8 cellular contexts compared by ENCODE assay signal in genomic region chr5:17255471-17256016, GRCh38. TPM values are rescaled to one million over a fixed set of nuclear protein-coding genes. Genes with fewer than 3 reads are reported as not detected.
A peak's percentile ranks its signal among the peaks of the same experiment; 100 is the strongest.
DNase-seq lines count a peak whose midpoint lies in the region; ATAC-seq and TF ChIP-seq lines count a peak whose summit lies in the region.

No MANE protein-coding gene starts in this region.

- peaks cover 79% of the 10 kb centered on the region for H3K27me3 Mint-ChIP-seq in Calu3 (ENCODE audit: unreplicated experiment)

- dilution Hi-C loops in mammary epithelial cell (cut with HindIII; ENCODE audit: low sequenced_read_pairs): no loop called here

- no peak overlapping the region for H3K9ac ChIP-seq in mammary epithelial cell (ENCODE audit: insufficient read depth, low read length)

- DNase-seq in AG10803 (ENCODE audit: low read depth) (peak; percentile 27), mammary epithelial cell (peak; percentile 19), cerebellar cortex (ENCODE audit: low spot score) (no peak), Calu3 (no peak), activated gamma-delta T cell treated with Interleukin-2 at 50 U/mL for 16 hours (no peak), left lobe of liver (ENCODE audit: low spot score) (no peak)

- H3K9me3 ChIP-seq in mammary epithelial cell (replicated peaks; ENCODE audit: insufficient read depth, low read length): no peaks in the 10 kb centered on the region

- in situ Hi-C loops in mammary epithelial cell (cut with MboI; ENCODE audit: low sequenced_read_pairs in 2 of 2): no loop called here

- H3K27ac Mint-ChIP-seq in Calu3 (ENCODE audit: unreplicated experiment): no peak overlapping the region

- 28% methylated on average over 6 of the region's 6 CpGs for WGBS in mammary epithelial cell (ENCODE audit: low coverage, missing lambda C conversion rate)

- H3K36me3 Mint-ChIP-seq in Calu3 (ENCODE audit: insufficient read depth, unreplicated experiment): no peaks in the 10 kb centered on the region

- BruUV-seq in mammary epithelial cell (replicated peaks; lab: Mats Ljungman, UMichigan) (no TSS peak), Calu3 (replicated peaks; lab: Mats Ljungman, UMichigan) (no TSS peak)

- H3K36me3 ChIP-seq in mammary epithelial cell (ENCODE audit: insufficient read depth, low read length): peaks cover 2% of the 10 kb centered on the region

- peaks cover 73% of the 10 kb centered on the region for H3K79me2 ChIP-seq in mammary epithelial cell (ENCODE audit: insufficient read depth, low read length)

- H3K4me3 Mint-ChIP-seq in Calu3 (ENCODE audit: low read depth, unreplicated experiment): no peak overlapping the region

- peak overlapping the region; percentile 10 for H3K4me2 ChIP-seq in mammary epithelial cell (ENCODE audit: insufficient read depth, low read depth, low read length)

- peaks cover 40% of the 10 kb centered on the region for H3K4me1 ChIP-seq in mammary epithelial cell (ENCODE audit: insufficient read depth, low read length)

- no peak for TF ChIP-seq CTCF in AG10803 (conservative IDR thresholded peaks at IDR 0.05; ENCODE audit: low read length)
- no peak for TF ChIP-seq CTCF in mammary epithelial cell (conservative IDR thresholded peaks at IDR 0.05 in 1 of 2, IDR thresholded peaks at IDR 0.05 in 1 of 2; ENCODE audit: extremely low read depth in 1 of 2, insufficient read depth in 1 of 2, low read depth in 1 of 2, low read length in 2 of 2)
- no peak for TF ChIP-seq CTCF in Calu3 (IDR thresholded peaks at IDR 0.05; ENCODE audit: unreplicated experiment)

- H3K4me3 ChIP-seq in AG10803 (ENCODE audit: low read length) (no peak overlapping the region), mammary epithelial cell (replicated peaks in 1 of 3; ENCODE audit: insufficient read depth in 1 of 3, low read depth in 2 of 3, low read length in 3 of 3) (no peak overlapping the region)

- ATAC-seq in GM21381 (IDR thresholded peaks at IDR 0.05; ENCODE audit: unreplicated experiment) (peak; percentile 63), HG03439 (IDR thresholded peaks at IDR 0.05; ENCODE audit: unreplicated experiment) (peak; percentile 41), left lobe of liver (no peak)

- H3K9me3 Mint-ChIP-seq in Calu3 (ENCODE audit: low read depth, unreplicated experiment): peaks cover 3% of the 10 kb centered on the region

- H4K20me1 ChIP-seq in mammary epithelial cell (ENCODE audit: insufficient read depth, low read length): no peaks in the 10 kb centered on the region

- H3K4me1 Mint-ChIP-seq in Calu3 (ENCODE audit: low read depth, unreplicated experiment): peaks cover 9% of the 10 kb centered on the region

- no peak overlapping the region for H2AFZ ChIP-seq in mammary epithelial cell (ENCODE audit: low read depth, low read length)

- H3K27ac ChIP-seq in mammary epithelial cell (ENCODE audit: insufficient read depth, low read depth, low read length): no peak overlapping the region

- no peaks in the 10 kb centered on the region for H3K27me3 ChIP-seq in mammary epithelial cell (ENCODE audit: insufficient read depth, low read length)

- intact Hi-C loops in mammary epithelial cell (cut with micrococcal nuclease): no loop called here
- intact Hi-C loops in Calu3 (cut with micrococcal nuclease; ENCODE audit: unreplicated experiment): no loop called here

- CTCF ChIA-PET in mammary epithelial cell (lab: Charles Lee; ENCODE audit: low non-redundant PET): no interaction called here
- CTCF ChIA-PET in Calu3 (lab: Charles Lee): no interaction called here

RNA-seq across cellular contexts. Expression of gene BASP1, which starts 38.1 kb away (rescaled TPM):
- total RNA-seq in mammary epithelial cell (10 to 100 TPM; 27.0 to 76.6 TPM), Calu3 (2022) (not detected in 2 replicates), left lobe of liver (3.4 TPM)
- 60.4 TPM for polyA plus RNA-seq in mammary epithelial cell
- 15.7 TPM for polyA minus RNA-seq in mammary epithelial cell

Comparison
In these comparisons a context has a peak if more than half of its experiments do, and no peak if none do; other contexts are left out.
1. DNase-seq: peak in AG10803 (single experiment) and mammary epithelial cell (single experiment); none in cerebellar cortex (single experiment), Calu3 (single experiment), activated gamma-delta T cell treated with Interleukin-2 at 50 U/mL for 16 hours (single experiment) and left lobe of liver (single experiment).